ENCODE assay signal across 17 cellular contexts in genomic region chr9:31023793-31024192, GRCh38.
A peak's percentile ranks its signal among the peaks of the same experiment; 100 is the strongest.
DNase-seq lines count a peak whose midpoint lies in the region.
"Had no signal": no experiment of that assay in that cellular context is flagged by ENCODE, and none has a peak within 500 bp of the region (broad histone marks: within the 10 kb centered on the region; RNA-seq: fewer than 3 reads in every experiment).

No MANE protein-coding gene starts in this region.

- in situ Hi-C loops in HAP-1 (cut with MboI; ENCODE audit: low sequenced_read_pairs), result no loop called here

- no peak overlapping the region for H2AFZ ChIP-seq in Karpas-422 (ENCODE audit: low read length)
- H2AFZ ChIP-seq: GM23248 had no signal

- no peaks in the 10 kb centered on the region for H3K9me2 ChIP-seq in Karpas-422 (replicated peaks; ENCODE audit: insufficient read depth, low read length)

- no peak overlapping the region for H3K4me3 ChIP-seq in Karpas-422 (ENCODE audit: low read length)
- no peak overlapping the region for H3K4me3 ChIP-seq in HAP-1
- H3K4me3 ChIP-seq: GM23248, K562 had no signal

- H3K27ac ChIP-seq in Karpas-422 (ENCODE audit: low read length), result no peak overlapping the region
- H3K27ac ChIP-seq: GM23248 had no signal

- H3K27me3 ChIP-seq in Karpas-422 (ENCODE audit: low read length), result no peaks in the 10 kb centered on the region
- no peaks in the 10 kb centered on the region for H3K27me3 ChIP-seq in HAP-1 (ENCODE audit: low read depth)

- DNase-seq in DMS153 treated with DMSO at 0.1 percent for 48 hours (lab: John Stamatoyannopoulos, UW; ENCODE audit: unreplicated experiment), result peak; percentile 61
- peak; percentile 96 for DNase-seq in NCI-H146 treated with DMSO at 0.1 percent for 48 hours (lab: John Stamatoyannopoulos, UW; ENCODE audit: unreplicated experiment)
- DNase-seq in NCI-H774 (lab: John Stamatoyannopoulos, UW), result peak; percentile 9
- DNase-seq in myocyte (ENCODE audit: low read depth), result peak; percentile 8
- no peak for DNase-seq in T-helper 9 cell
- DNase-seq in Karpas-422, result no peak
- no peak for DNase-seq in epidermal melanocyte (ENCODE audit: insufficient read length, low spot score)
- DNase-seq in HAP-1 (ENCODE audit: low spot score in 2 of 2), result no peak
- DNase-seq: ACHN; AML-193; DMS79 treated with DMSO at 0.1 percent for 48 hours; GM23248; NCI-H1436 treated with DMSO at 0.1 percent for 48 hours; NCI-H510A; NK-92 treated with Interleukin-12 subunit alpha and Interleukin-12 subunit beta, amount 100 ng/mL, for 24 hours; SHP77 treated with DMSO at 0.1 percent for 48 hours had no signal

- no peaks in the 10 kb centered on the region for H3K36me3 ChIP-seq in Karpas-422 (ENCODE audit: insufficient read depth, low read length)
- H3K36me3 ChIP-seq in HAP-1 (replicated peaks), result no peaks in the 10 kb centered on the region

- H3K9me3 ChIP-seq in Karpas-422 (ENCODE audit: low read length) (peaks cover 8% of the 10 kb centered on the region), HAP-1 (no peaks in the 10 kb centered on the region)

- H3K4me2 ChIP-seq in Karpas-422 (ENCODE audit: low read depth, low read length, poor library complexity, severe bottlenecking), result no peak overlapping the region

- H3K4me1 ChIP-seq in Karpas-422 (ENCODE audit: low read length) (no peaks in the 10 kb centered on the region), HAP-1 (peaks cover 11% of the 10 kb centered on the region)

- no peak overlapping the region for H3K9ac ChIP-seq in Karpas-422 (ENCODE audit: low read length)
- H3K9ac ChIP-seq: GM23248 had no signal

- H4K20me1 ChIP-seq in Karpas-422 (ENCODE audit: insufficient read depth, low read depth, low read length), result no peaks in the 10 kb centered on the region

- H3K79me2 ChIP-seq in Karpas-422 (ENCODE audit: low read length), result no peaks in the 10 kb centered on the region

Comparison
In these comparisons a context has a peak if more than half of its experiments do, and no peak if none do; other contexts are left out.
1. DNase-seq: peak in DMS153 treated with DMSO at 0.1 percent for 48 hours (single experiment), NCI-H146 treated with DMSO at 0.1 percent for 48 hours (single experiment), NCI-H774 (single experiment) and myocyte (single experiment); none in T-helper 9 cell (single experiment), Karpas-422 (single experiment), epidermal melanocyte (single experiment) and HAP-1 (0 of 2).